Comparison of ENCODE assay signal across 14 cellular contexts in the genomic region with DNA sequence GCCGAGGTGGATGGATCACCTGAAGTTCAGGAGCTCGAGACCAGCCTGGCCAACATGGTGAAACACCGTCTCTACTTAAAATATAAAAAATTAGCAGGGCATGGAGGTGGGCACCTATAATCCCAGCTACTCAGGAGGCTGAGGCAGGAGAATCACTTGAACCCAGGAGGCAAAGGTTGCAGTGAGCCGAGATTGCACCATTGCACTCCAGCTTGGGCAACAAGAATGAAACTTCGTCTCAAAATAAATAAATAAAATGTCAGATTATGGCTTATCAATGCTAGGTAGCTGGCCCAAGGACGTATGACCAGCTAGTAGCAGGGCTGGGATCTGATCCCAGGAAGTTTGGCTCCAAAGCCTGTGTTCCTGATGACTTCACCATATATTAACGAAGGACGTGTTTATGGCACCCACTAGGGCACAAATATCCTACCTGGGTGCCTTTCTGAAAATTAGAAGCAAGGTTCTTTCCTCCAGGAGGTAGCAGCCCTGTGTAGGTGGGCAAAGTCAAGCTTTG. TPM values are rescaled to one million over a fixed set of nuclear protein-coding genes. Genes with fewer than 3 reads are reported as not detected.
"Had no signal": no experiment of that assay in that cellular context is flagged by ENCODE, and none has a peak within 500 bp of the region (broad histone marks: within the 10 kb centered on the region; RNA-seq: fewer than 3 reads in every experiment).

No MANE protein-coding gene starts in this region.

RNA-seq across cellular contexts. Expression of a gene that starts 10.7 kb away (rescaled TPM):
- total RNA-seq: activated CD4-positive, alpha-beta T cell treated with anti-CD3 and anti-CD28 coated beads for 36 hours; activated CD4-positive, alpha-beta T cell treated with anti-CD3 and anti-CD28 coated beads, Interleukin-2, amount 10 ng/mL, durations not matched to agents 7 days and 5 days; activated CD8-positive, alpha-beta T cell treated with anti-CD3 and anti-CD28 coated beads, Interleukin-2, amount 10 ng/mL, durations not matched to agents 7 days and 5 days; activated naive CD4-positive, alpha-beta T cell treated with anti-CD3 and anti-CD28 coated beads for 36 hours; activated naive CD8-positive, alpha-beta T cell treated with anti-CD3 and anti-CD28 coated beads for 36 hours; activated T-cell treated with anti-CD3 and anti-CD28 coated beads, Interleukin-2, amount 50 U/mL, for 4 hours; activated T-helper 1 cell treated with anti-CD3 and anti-CD28 coated beads, Interleukin-12 subunit alpha, Interleukin-12 subunit beta, Interleukin-2, Interleukin-4 antibody, amounts not matched to agents 30 ng/mL and 10 ng/mL and 1 ng/mL, durations not matched to agents 14 hours and 24 hours and 36 hours; LHCN-M2; NCI-H460; RPMI7951; SK-MEL-5; T-cell; T-helper 17 cell had no signal
- polyA plus RNA-seq: adipose tissue had no signal
